In genomic region chr5:124839371-124839998, GRCh38 we compare ENCODE assay signal across 17 cellular contexts.
A peak's percentile ranks its signal among the peaks of the same experiment; 100 is the strongest.
DNase-seq lines count a peak whose midpoint lies in the region; ATAC-seq, FAIRE-seq and TF ChIP-seq lines count a peak whose summit lies in the region.
"Had no signal": no experiment of that assay in that cellular context is flagged by ENCODE, and none has a peak within 500 bp of the region (broad histone marks: within the 10 kb centered on the region; RNA-seq: fewer than 3 reads in every experiment).

No MANE protein-coding gene starts in this region.

- no peaks in the 10 kb centered on the region for H3K79me2 ChIP-seq in endothelial cell of umbilical vein (ENCODE audit: control insufficient read depth, insufficient read depth, low read length)

- ATAC-seq in HG03175 (IDR thresholded peaks at IDR 0.05; ENCODE audit: unreplicated experiment) (no peak), HG03039 (IDR thresholded peaks at IDR 0.05; ENCODE audit: unreplicated experiment) (no peak)
- ATAC-seq: activated CD4-positive, CD25-positive, alpha-beta regulatory T cell treated with anti-CD3 and anti-CD28 coated beads, Interleukin-2, amount 50 U/mL, for 24 hours; left lobe of liver had no signal

- H3K4me2 ChIP-seq in endothelial cell of umbilical vein (ENCODE audit: insufficient read depth, low read length): no peak overlapping the region

- no peaks in the 10 kb centered on the region for H3K27me3 ChIP-seq in endothelial cell of umbilical vein (ENCODE audit: control insufficient read depth in 2 of 2, insufficient read depth in 2 of 2, low read length in 2 of 2)

- H3K36me3 ChIP-seq in HEK293 (ENCODE audit: control insufficient read depth in 2 of 2, insufficient read depth in 1 of 2, low read length in 2 of 2) (no peaks in the 10 kb centered on the region), endothelial cell of umbilical vein (ENCODE audit: control insufficient read depth in 2 of 2, extremely low read depth in 1 of 2, insufficient read depth in 2 of 2, low read length in 2 of 2) (no peaks in the 10 kb centered on the region)
- H3K36me3 ChIP-seq: thoracic aorta had no signal

- TF ChIP-seq POLR2A in endothelial cell of umbilical vein (IDR thresholded peaks at IDR 0.05; ENCODE audit: low read depth, low read length): no peak

- TF ChIP-seq CTCF in HEK293 (tag by site-specific recombination; IDR thresholded peaks at IDR 0.05) (no peak), endothelial cell of umbilical vein (IDR thresholded peaks at IDR 0.05; ENCODE audit: extremely low read depth in 1 of 2, insufficient read depth in 1 of 2, low read depth in 1 of 2, low read length in 2 of 2) (no peak)

- dilution Hi-C loops in endothelial cell of umbilical vein (cut with MboI; ENCODE audit: extremely low pct_ligation_motif_present, low sequenced_read_pairs): no loop called here

- POLR2A ChIA-PET in HEK293 (lab: Yijun Ruan, JAX): no interaction called here
- POLR2A ChIA-PET in endothelial cell of umbilical vein (lab: Charles Lee): no interaction called here

- FAIRE-seq in endothelial cell of umbilical vein (lab: Jason Lieb, UNC) (peak; percentile 60), HTR-8/SVneo (lab: Jason Lieb, UNC) (no peak)

- BruUV-seq in endothelial cell of umbilical vein (replicated peaks; lab: Mats Ljungman, UMichigan): no TSS peak

- no peak overlapping the region for H3K9ac ChIP-seq in endothelial cell of umbilical vein (replicated peaks; ENCODE audit: extremely low read depth, insufficient read depth, low read length)

- peak; percentile 53 for DNase-seq in NCI-H446 treated with DMSO at 0.1 percent for 48 hours (lab: John Stamatoyannopoulos, UW)
- DNase-seq in endothelial cell of umbilical vein (ENCODE audit: low read depth, low spot score): peak; percentile 77
- peak; percentile 53 for DNase-seq in medulla oblongata (ENCODE audit: extremely low spot score)
- no peak for DNase-seq in HTR-8/SVneo (ENCODE audit: insufficient read length, low spot score)
- DNase-seq in stimulated activated CD4-positive, alpha-beta T cell treated with anti-CD3 and anti-CD28 coated beads, Interleukin-4, amount 100 ng/mL, for 4 hours: no peak
- DNase-seq: activated gamma-delta T cell treated with Interleukin-2 at 50 U/mL for 16 hours, aorta, cortex of kidney, hypothalamus, SHP77, small intestine had no signal

- H2AFZ ChIP-seq in endothelial cell of umbilical vein (ENCODE audit: low read depth, low read length): no peak overlapping the region

- no peaks in the 10 kb centered on the region for H3K9me1 ChIP-seq in endothelial cell of umbilical vein (replicated peaks; ENCODE audit: control insufficient read depth, extremely low read depth, insufficient read depth, low read length)

- no peak overlapping the region for H3K27ac ChIP-seq in HEK293 (ENCODE audit: extremely low read depth, low read depth, low read length)
- H3K27ac ChIP-seq in endothelial cell of umbilical vein (ENCODE audit: insufficient read depth, low read depth, low read length): no peak overlapping the region
- H3K27ac ChIP-seq: thoracic aorta had no signal

- H4K20me1 ChIP-seq in endothelial cell of umbilical vein (replicated peaks; ENCODE audit: control insufficient read depth, extremely low read depth, insufficient read depth, low read length): no peaks in the 10 kb centered on the region

- H3K9me3 ChIP-seq in HEK293 (ENCODE audit: control insufficient read depth, insufficient read depth, low read depth, low read length) (no peaks in the 10 kb centered on the region), endothelial cell of umbilical vein (replicated peaks; ENCODE audit: control insufficient read depth, insufficient read depth, low read length) (no peaks in the 10 kb centered on the region)
- H3K9me3 ChIP-seq: thoracic aorta had no signal

- CTCF ChIA-PET in HEK293 (lab: Yijun Ruan, JAX) (interaction anchor here (1.0 kb wide), 1 partner anchor 32 kb away, joined by 3 read pairs; no protein-coding TSS in a partner anchor), endothelial cell of umbilical vein (lab: Charles Lee) (interaction anchor here (0.7 to 1.1 kb wide), 2 partner anchors 10 to 91 kb away, joined by 3 to 4 read pairs; no protein-coding TSS in a partner anchor)

- H3K4me3 ChIP-seq in HEK293 (ENCODE audit: low read depth, low read length) (no peak overlapping the region), endothelial cell of umbilical vein (replicated peaks in 1 of 3; ENCODE audit: insufficient read depth in 1 of 3, low read depth in 1 of 3, low read length in 3 of 3) (no peak overlapping the region)
- H3K4me3 ChIP-seq: thoracic aorta had no signal

- H3K4me1 ChIP-seq in HEK293 (ENCODE audit: control insufficient read depth, insufficient read depth, low read length): peaks cover 33% of the 10 kb centered on the region
- H3K4me1 ChIP-seq in endothelial cell of umbilical vein (ENCODE audit: control insufficient read depth, extremely low read depth, insufficient read depth, low read length): peaks cover 2% of the 10 kb centered on the region

- intact Hi-C loops in endothelial cell of umbilical vein (cut with micrococcal nuclease): no loop called here

TF ChIP-seq in HEK293, 187 proteins besides CTCF, POLR2A, EP300 and RAD21 (continues in another document):
- TF ChIP-seq ZNF350 (tag by site-specific recombination; IDR thresholded peaks at IDR 0.05): no peak
- TF ChIP-seq ZNF645 (tag by site-specific recombination; IDR thresholded peaks at IDR 0.05): no peak
- TF ChIP-seq, protein P1, sequence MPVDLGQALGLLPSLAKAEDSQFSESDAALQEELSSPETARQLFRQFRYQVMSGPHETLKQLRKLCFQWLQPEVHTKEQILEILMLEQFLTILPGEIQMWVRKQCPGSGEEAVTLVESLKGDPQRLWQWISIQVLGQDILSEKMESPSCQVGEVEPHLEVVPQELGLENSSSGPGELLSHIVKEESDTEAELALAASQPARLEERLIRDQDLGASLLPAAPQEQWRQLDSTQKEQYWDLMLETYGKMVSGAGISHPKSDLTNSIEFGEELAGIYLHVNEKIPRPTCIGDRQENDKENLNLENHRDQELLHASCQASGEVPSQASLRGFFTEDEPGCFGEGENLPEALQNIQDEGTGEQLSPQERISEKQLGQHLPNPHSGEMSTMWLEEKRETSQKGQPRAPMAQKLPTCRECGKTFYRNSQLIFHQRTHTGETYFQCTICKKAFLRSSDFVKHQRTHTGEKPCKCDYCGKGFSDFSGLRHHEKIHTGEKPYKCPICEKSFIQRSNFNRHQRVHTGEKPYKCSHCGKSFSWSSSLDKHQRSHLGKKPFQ (tag by site-specific recombination; IDR thresholded peaks at IDR 0.05): 0 out of 2 replicates have a peak, but pooled peaks have one; percentile 7
- TF ChIP-seq ZNF146 (tag by site-specific recombination; IDR thresholded peaks at IDR 0.05): no peak
- no peak for TF ChIP-seq ZNF19 (tag by site-specific recombination; IDR thresholded peaks at IDR 0.05; ENCODE audit: low read depth)
- TF ChIP-seq ZNF266 (tag by site-specific recombination; IDR thresholded peaks at IDR 0.05; ENCODE audit: low read depth): no peak
- TF ChIP-seq, protein P2, sequence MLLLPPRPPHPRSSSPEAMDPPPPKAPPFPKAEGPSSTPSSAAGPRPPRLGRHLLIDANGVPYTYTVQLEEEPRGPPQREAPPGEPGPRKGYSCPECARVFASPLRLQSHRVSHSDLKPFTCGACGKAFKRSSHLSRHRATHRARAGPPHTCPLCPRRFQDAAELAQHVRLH (tag by site-specific recombination; IDR thresholded peaks at IDR 0.05): no peak

TF ChIP-seq in endothelial cell of umbilical vein, 7 proteins besides CTCF, POLR2A, EP300 and RAD21:
- TF ChIP-seq MAX (IDR thresholded peaks at IDR 0.05; ENCODE audit: insufficient read depth, insufficient read length) (no peak), GATA2 (IDR thresholded peaks at IDR 0.05; ENCODE audit: insufficient read depth, insufficient read length, low read depth, low read length) (no peak), FOS (IDR thresholded peaks at IDR 0.05; ENCODE audit: borderline replicate concordance, insufficient read depth, low read length) (no peak), MYC (IDR thresholded peaks at IDR 0.05; ENCODE audit: low read depth, low read length) (no peak), EZH2 (IDR thresholded peaks at IDR 0.05; ENCODE audit: borderline replicate concordance, low read depth, low read length, severe bottlenecking) (no peak), POLR2AphosphoS5 (IDR thresholded peaks at IDR 0.05; ENCODE audit: insufficient read depth, low read depth, low read length) (no peak), JUN (IDR thresholded peaks at IDR 0.05; ENCODE audit: borderline replicate concordance, insufficient read depth, insufficient read length, low read depth) (no peak)
TF ChIP-seq in endothelial cell of umbilical vein: peak in this region for 0.

Comparison
In these comparisons a context has a peak if more than half of its experiments do, and no peak if none do; other contexts are left out.
1. DNase-seq: peak in NCI-H446 treated with DMSO at 0.1 percent for 48 hours (single experiment), endothelial cell of umbilical vein (single experiment) and medulla oblongata (single experiment); none in HTR-8/SVneo (single experiment) and stimulated activated CD4-positive, alpha-beta T cell treated with anti-CD3 and anti-CD28 coated beads, Interleukin-4, amount 100 ng/mL, for 4 hours (0 of 2).